Comparison of ENCODE assay signal across 24 cellular contexts in genomic region chr10:59852671-59853070, GRCh38. TPM values are rescaled to one million over a fixed set of nuclear protein-coding genes. Genes with fewer than 3 reads are reported as not detected.
DNase-seq lines count a peak whose midpoint lies in the region; ATAC-seq and TF ChIP-seq lines count a peak whose summit lies in the region.
"Had no signal": no experiment of that assay in that cellular context is flagged by ENCODE, and none has a peak within 500 bp of the region (broad histone marks: within the 10 kb centered on the region; RNA-seq: fewer than 3 reads in every experiment).

No MANE protein-coding gene starts in this region.

- H3K4me2 ChIP-seq in DOHH2 (ENCODE audit: low read length), result peak overlapping the region; percentile 45
- H3K4me2 ChIP-seq: KMS-11 had no signal

- no peak overlapping the region for H3K4me3 Mint-ChIP-seq in effector memory CD8-positive, alpha-beta T cell
- H3K4me3 Mint-ChIP-seq: activated T-cell treated with anti-CD3 and anti-CD28 coated beads, Interleukin-2, amount 50 U/mL, for 24 hours; CD4-positive, alpha-beta T cell had no signal

- H3K79me2 ChIP-seq in DOHH2 (ENCODE audit: control insufficient read depth, low read length), result peaks cover 53% of the 10 kb centered on the region

- TF ChIP-seq POLR2A in stomach (IDR thresholded peaks at IDR 0.05), result no peak

- H3K27ac Mint-ChIP-seq in effector memory CD8-positive, alpha-beta T cell, result peak overlapping the region; percentile 57 to 80
- H3K27ac Mint-ChIP-seq: activated T-cell treated with anti-CD3 and anti-CD28 coated beads, Interleukin-2, amount 50 U/mL, for 24 hours; CD4-positive, alpha-beta T cell had no signal

- TF ChIP-seq CTCF in DOHH2 (IDR thresholded peaks at IDR 0.05; ENCODE audit: low read depth, low read length, poor library complexity, severe bottlenecking) (no peak), stomach (IDR thresholded peaks at IDR 0.05) (no peak)

- 0 out of 2 replicates have a peak overlapping the region, but pooled peaks have one; percentile 13 for H3K4me3 ChIP-seq in DOHH2 (ENCODE audit: low read length)
- no peak overlapping the region for H3K4me3 ChIP-seq in stomach
- H3K4me3 ChIP-seq: ascending aorta, thyroid gland had no signal

- H3K4me1 ChIP-seq in DOHH2 (ENCODE audit: control insufficient read depth, low read length) (peaks cover 25% of the 10 kb centered on the region), stomach (peaks cover 0 to 54% (median 32%) of the 10 kb centered on the region in 4 donors)

- H3K27ac ChIP-seq in DOHH2 (ENCODE audit: low read depth, low read length), result no peak overlapping the region
- no peak overlapping the region for H3K27ac ChIP-seq in stomach
- H3K27ac ChIP-seq: ascending aorta, KMS-11, thyroid gland had no signal

- no peaks in the 10 kb centered on the region for H3K27me3 ChIP-seq in DOHH2 (ENCODE audit: control insufficient read depth, low read length)
- H3K27me3 ChIP-seq in stomach, result no peaks in the 10 kb centered on the region
- H3K27me3 ChIP-seq: ascending aorta, thyroid gland had no signal

- H3K9me3 ChIP-seq in DOHH2 (ENCODE audit: control insufficient read depth, insufficient read depth, low read length), result no peaks in the 10 kb centered on the region
- H3K9me3 ChIP-seq in stomach, result no peaks in the 10 kb centered on the region
- H3K9me3 ChIP-seq: ascending aorta, thyroid gland had no signal

- 71 to 97% (median 91%) methylated on average over 1 of the region's 1 CpG for WGBS in stomach, 5 donors

- H3K27me3 Mint-ChIP-seq in effector memory CD8-positive, alpha-beta T cell, result no peaks in the 10 kb centered on the region
- H3K27me3 Mint-ChIP-seq: activated T-cell treated with anti-CD3 and anti-CD28 coated beads, Interleukin-2, amount 50 U/mL, for 24 hours; CD4-positive, alpha-beta T cell had no signal

- H3K4me1 Mint-ChIP-seq in effector memory CD8-positive, alpha-beta T cell (ENCODE audit: low read depth in 2 of 2), result peaks cover 16 to 39% of the 10 kb centered on the region in 2 donors

- H3K36me3 Mint-ChIP-seq in effector memory CD8-positive, alpha-beta T cell (ENCODE audit: insufficient read depth), result peaks cover 31% of the 10 kb centered on the region

- no peak for DNase-seq in effector memory CD8-positive, alpha-beta T cell
- DNase-seq in T-helper 2 cell (no peak), stomach (no peak), NCI-H748 (lab: John Stamatoyannopoulos, UW; ENCODE audit: unreplicated experiment) (no peak), NOMO-1 (lab: John Stamatoyannopoulos, UW; ENCODE audit: unreplicated experiment in 2 of 2) (no peak)
- DNase-seq: activated CD8-positive, alpha-beta memory T cell treated with anti-CD3 and anti-CD28 coated beads for 24 hours; activated naive CD4-positive, alpha-beta T cell treated with anti-CD3 and anti-CD28 coated beads, Interleukin-2, amount 50 U/mL, for 16 hours; activated T-cell treated with anti-CD3 and anti-CD28 coated beads, Interleukin-2, amount 50 U/mL, for 24 hours; CD4-positive, alpha-beta T cell; central memory CD4-positive, alpha-beta T cell; dermis blood vessel endothelial cell; DMS53; NCI-H1694 treated with DMSO at 0.1 percent for 48 hours; nucleus accumbens; stimulated activated CD4-positive, alpha-beta T cell treated with anti-CD3 and anti-CD28 coated beads, Interleukin-2, amount 100 ng/mL, for 48 hours; stimulated activated naive CD8-positive, alpha-beta T cell treated with anti-CD3 and anti-CD28 coated beads, Interleukin-15, Interleukin-2, amounts not matched to agents 100 U/mL and 50 U/mL, for 24 hours; T-helper 9 cell; thyroid gland had no signal

- H3K36me3 ChIP-seq in DOHH2 (ENCODE audit: control insufficient read depth, low read length), result peaks cover 46% of the 10 kb centered on the region
- H3K36me3 ChIP-seq in stomach, result peaks cover 9 to 40% (median 33%) of the 10 kb centered on the region in 4 donors
- H3K36me3 ChIP-seq: thyroid gland had no signal

- ATAC-seq in GM18873 (IDR thresholded peaks at IDR 0.05; ENCODE audit: low FRiP score, unreplicated experiment) (peak; percentile 65), HG02763 (IDR thresholded peaks at IDR 0.05; ENCODE audit: unreplicated experiment) (peak; percentile 45)
- ATAC-seq in effector memory CD8-positive, alpha-beta T cell (replicated peaks), result no peak
- ATAC-seq: activated CD4-positive, CD25-positive, alpha-beta regulatory T cell treated with anti-CD3 and anti-CD28 coated beads, Interleukin-2, amount 50 U/mL, for 24 hours; stimulated activated naive CD8-positive, alpha-beta T cell treated with anti-CD3 and anti-CD28 coated beads, Interleukin-15, Interleukin-2, amounts not matched to agents 100 U/mL and 50 U/mL, for 24 hours had no signal

- no peaks in the 10 kb centered on the region for H3K9me3 Mint-ChIP-seq in effector memory CD8-positive, alpha-beta T cell
- H3K9me3 Mint-ChIP-seq: activated T-cell treated with anti-CD3 and anti-CD28 coated beads, Interleukin-2, amount 50 U/mL, for 24 hours; CD4-positive, alpha-beta T cell had no signal

- H3K9me2 ChIP-seq in DOHH2 (replicated peaks; ENCODE audit: control insufficient read depth, low read length), result no peaks in the 10 kb centered on the region

- no peak for TF ChIP-seq EP300 in stomach (IDR thresholded peaks at IDR 0.05)

- no peaks in the 10 kb centered on the region for H3F3A ChIP-seq in DOHH2 (ENCODE audit: control insufficient read depth, insufficient read depth)

- H4K20me1 ChIP-seq in DOHH2 (ENCODE audit: control insufficient read depth, insufficient read depth, low read depth, low read length), result peaks cover 3% of the 10 kb centered on the region; the same call in 1 of the 2 replicates

- intact Hi-C loops in stomach (cut with DNase I; ENCODE audit: low total_unique reads), result no loop called here

RNA-seq across cellular contexts. Expression of gene CCDC6, which starts 53.7 kb away (rescaled TPM):
- 10 to 100 TPM; 13.9 to 56.0 (median 33.0) TPM for total RNA-seq in stomach
- polyA plus RNA-seq in stomach, result 10 to 100 TPM; 12.5 to 14.8 (median 14.2) TPM
